Comparison of ENCODE assay signal across 17 cellular contexts in the genomic region with DNA sequence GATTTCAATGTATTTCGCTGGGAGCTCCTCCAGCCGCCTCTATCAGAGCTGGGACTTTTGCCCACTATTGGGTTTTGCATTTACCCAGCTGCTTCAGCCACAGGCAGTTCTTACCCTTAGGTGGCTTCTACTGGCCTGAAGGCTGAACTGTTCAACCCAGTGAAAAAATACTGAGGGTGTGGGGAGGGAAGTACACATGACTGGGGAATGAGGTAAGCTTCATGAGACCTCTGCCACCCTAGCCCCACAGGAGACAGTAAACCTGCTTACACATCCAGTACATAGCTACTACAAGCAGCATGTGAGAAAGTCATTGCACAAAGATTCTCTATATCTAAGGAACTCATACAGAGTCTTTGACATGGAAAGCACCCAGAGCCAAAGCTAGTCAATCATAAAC.
"Had no signal": no experiment of that assay in that cellular context is flagged by ENCODE, and none has a peak within 500 bp of the region (broad histone marks: within the 10 kb centered on the region; RNA-seq: fewer than 3 reads in every experiment).

No MANE protein-coding gene starts in this region.

- H3K4me3 Mint-ChIP-seq: activated B cell treated with CpG ODN at 0.5 μM for 24 hours; activated CD4-positive, alpha-beta memory T cell treated with anti-CD3 and anti-CD28 coated beads, Interleukin-2, amount 10 ng/mL, durations not matched to agents 7 days and 5 days; activated CD8-positive, alpha-beta memory T cell treated with anti-CD3 and anti-CD28 coated beads, Interleukin-2, amount 10 ng/mL, durations not matched to agents 7 days and 5 days; activated naive CD4-positive, alpha-beta T cell treated with anti-CD3 and anti-CD28 coated beads, Interleukin-2, amount 10 ng/mL, durations not matched to agents 7 days and 5 days; activated T-helper 17 cell treated with anti-CD3 and anti-CD28 coated beads, Interleukin-2, amount 50 U/mL, for 72 hours; natural killer cell; stimulated activated naive B cell treated with anti-CD40 and anti-IgM and Interleukin-4, amounts not matched to agents 10 μg/mL and 1 μg/mL and 100 μg/mL, for 72 hours; T-cell had no signal

- DNase-seq: activated B cell treated with CpG ODN at 0.5 μM for 24 hours; activated CD4-positive, alpha-beta memory T cell treated with anti-CD3 and anti-CD28 coated beads, Interleukin-2, amount 10 ng/mL, durations not matched to agents 7 days and 5 days; activated CD4-positive, alpha-beta T cell treated with anti-CD3 and anti-CD28 coated beads for 48 hours; activated CD8-positive, alpha-beta memory T cell treated with anti-CD3 and anti-CD28 coated beads, Interleukin-2, amount 10 ng/mL, durations not matched to agents 7 days and 5 days; activated naive CD4-positive, alpha-beta T cell treated with anti-CD3 and anti-CD28 coated beads, Interleukin-2, amount 10 ng/mL, durations not matched to agents 7 days and 5 days; body of pancreas; central memory CD4-positive, alpha-beta T cell; colonic mucosa; gastrocnemius medialis; heart left ventricle; natural killer cell; ovary; psoas muscle; stimulated activated naive B cell treated with anti-CD40 and anti-IgM and Interleukin-4, amounts not matched to agents 10 μg/mL and 1 μg/mL and 100 μg/mL, for 72 hours; T-cell had no signal

- H3K27ac Mint-ChIP-seq: activated B cell treated with CpG ODN at 0.5 μM for 24 hours; activated CD4-positive, alpha-beta memory T cell treated with anti-CD3 and anti-CD28 coated beads, Interleukin-2, amount 10 ng/mL, durations not matched to agents 7 days and 5 days; activated CD8-positive, alpha-beta memory T cell treated with anti-CD3 and anti-CD28 coated beads, Interleukin-2, amount 10 ng/mL, durations not matched to agents 7 days and 5 days; activated naive CD4-positive, alpha-beta T cell treated with anti-CD3 and anti-CD28 coated beads, Interleukin-2, amount 10 ng/mL, durations not matched to agents 7 days and 5 days; activated T-helper 17 cell treated with anti-CD3 and anti-CD28 coated beads, Interleukin-2, amount 50 U/mL, for 72 hours; natural killer cell; stimulated activated naive B cell treated with anti-CD40 and anti-IgM and Interleukin-4, amounts not matched to agents 10 μg/mL and 1 μg/mL and 100 μg/mL, for 72 hours; T-cell had no signal

- ATAC-seq: activated CD8-positive, alpha-beta memory T cell treated with anti-CD3 and anti-CD28 coated beads, Interleukin-2, amount 10 ng/mL, durations not matched to agents 7 days and 5 days; activated T-helper 17 cell treated with anti-CD3 and anti-CD28 coated beads, Interleukin-2, amount 50 U/mL, for 72 hours; body of pancreas; gastrocnemius medialis; natural killer cell; psoas muscle; sciatic nerve; stimulated activated naive B cell treated with anti-CD40 and anti-IgM and Interleukin-4, amounts not matched to agents 10 μg/mL and 1 μg/mL and 100 μg/mL, for 72 hours; T-cell had no signal

- H3K36me3 Mint-ChIP-seq: activated CD8-positive, alpha-beta memory T cell treated with anti-CD3 and anti-CD28 coated beads, Interleukin-2, amount 10 ng/mL, durations not matched to agents 7 days and 5 days; activated naive CD4-positive, alpha-beta T cell treated with anti-CD3 and anti-CD28 coated beads, Interleukin-2, amount 10 ng/mL, durations not matched to agents 7 days and 5 days; natural killer cell; stimulated activated naive B cell treated with anti-CD40 and anti-IgM and Interleukin-4, amounts not matched to agents 10 μg/mL and 1 μg/mL and 100 μg/mL, for 72 hours; T-cell had no signal

- H3K4me1 Mint-ChIP-seq: activated B cell treated with CpG ODN at 0.5 μM for 24 hours; activated CD4-positive, alpha-beta memory T cell treated with anti-CD3 and anti-CD28 coated beads, Interleukin-2, amount 10 ng/mL, durations not matched to agents 7 days and 5 days; activated CD8-positive, alpha-beta memory T cell treated with anti-CD3 and anti-CD28 coated beads, Interleukin-2, amount 10 ng/mL, durations not matched to agents 7 days and 5 days; activated naive CD4-positive, alpha-beta T cell treated with anti-CD3 and anti-CD28 coated beads, Interleukin-2, amount 10 ng/mL, durations not matched to agents 7 days and 5 days; activated T-helper 17 cell treated with anti-CD3 and anti-CD28 coated beads, Interleukin-2, amount 50 U/mL, for 72 hours; natural killer cell; stimulated activated naive B cell treated with anti-CD40 and anti-IgM and Interleukin-4, amounts not matched to agents 10 μg/mL and 1 μg/mL and 100 μg/mL, for 72 hours; T-cell had no signal

- H3K36me3 ChIP-seq: colonic mucosa, gastrocnemius medialis, heart left ventricle, ovary had no signal

- H3K9me3 ChIP-seq: body of pancreas, colonic mucosa, gastrocnemius medialis, ovary, psoas muscle had no signal

- H3K27ac ChIP-seq: body of pancreas, colonic mucosa, gastrocnemius medialis, heart left ventricle, ovary, psoas muscle had no signal

- H3K9me3 Mint-ChIP-seq: activated B cell treated with CpG ODN at 0.5 μM for 24 hours had no signal

- H3K27me3 Mint-ChIP-seq: activated B cell treated with CpG ODN at 0.5 μM for 24 hours; activated CD4-positive, alpha-beta memory T cell treated with anti-CD3 and anti-CD28 coated beads, Interleukin-2, amount 10 ng/mL, durations not matched to agents 7 days and 5 days; activated CD8-positive, alpha-beta memory T cell treated with anti-CD3 and anti-CD28 coated beads, Interleukin-2, amount 10 ng/mL, durations not matched to agents 7 days and 5 days; activated naive CD4-positive, alpha-beta T cell treated with anti-CD3 and anti-CD28 coated beads, Interleukin-2, amount 10 ng/mL, durations not matched to agents 7 days and 5 days; activated T-helper 17 cell treated with anti-CD3 and anti-CD28 coated beads, Interleukin-2, amount 50 U/mL, for 72 hours; stimulated activated naive B cell treated with anti-CD40 and anti-IgM and Interleukin-4, amounts not matched to agents 10 μg/mL and 1 μg/mL and 100 μg/mL, for 72 hours; T-cell had no signal

- H3K4me3 ChIP-seq: body of pancreas, colonic mucosa, gastrocnemius medialis, heart left ventricle, ovary, psoas muscle had no signal

- H3K27me3 ChIP-seq: body of pancreas, colonic mucosa, gastrocnemius medialis, heart left ventricle, ovary had no signal

- H3K4me1 ChIP-seq: body of pancreas, colonic mucosa, gastrocnemius medialis, heart left ventricle, psoas muscle had no signal
